In genomic region chr7:17269345-17270221, GRCh38 we compare ENCODE assay signal across 19 cellular contexts.
"Had no signal": no experiment of that assay in that cellular context is flagged by ENCODE, and none has a peak within 500 bp of the region (broad histone marks: within the 10 kb centered on the region; RNA-seq: fewer than 3 reads in every experiment).

No MANE protein-coding gene starts in this region.

- H3K4me1 Mint-ChIP-seq: brain had no signal

- H3K4me3 Mint-ChIP-seq: activated CD4-positive, alpha-beta T cell treated with anti-CD3 and anti-CD28 coated beads for 36 hours; activated CD8-positive, alpha-beta T cell treated with anti-CD3 and anti-CD28 coated beads, Interleukin-2, amount 10 ng/mL, durations not matched to agents 7 days and 5 days; activated naive CD4-positive, alpha-beta T cell treated with anti-CD3 and anti-CD28 coated beads, Interleukin-2, amount 50 U/mL, for 24 hours; brain; central memory CD8-positive, alpha-beta T cell; T-cell had no signal

- H3K27me3 Mint-ChIP-seq: activated CD4-positive, alpha-beta T cell treated with anti-CD3 and anti-CD28 coated beads for 36 hours; activated naive CD4-positive, alpha-beta T cell treated with anti-CD3 and anti-CD28 coated beads, Interleukin-2, amount 50 U/mL, for 24 hours; central memory CD8-positive, alpha-beta T cell; T-cell had no signal

- H3K4me3 ChIP-seq: SK-N-MC had no signal

- DNase-seq: activated CD4-positive, alpha-beta T cell treated with anti-CD3 and anti-CD28 coated beads for 36 hours; activated CD8-positive, alpha-beta memory T cell treated with anti-CD3 and anti-CD28 coated beads, Interleukin-2, amount 50 U/mL, for 48 hours; activated CD8-positive, alpha-beta T cell treated with anti-CD3 and anti-CD28 coated beads, Interleukin-2, amount 10 ng/mL, durations not matched to agents 7 days and 5 days; activated T-cell treated with anti-CD3 and anti-CD28 coated beads, Interleukin-2, amount 50 U/mL, for 1 hour; amygdala; Kasumi-1; NCI-H1048; NCI-H146; NCI-H187 treated with DMSO at 0.1 percent for 48 hours; NCI-H2081 treated with DMSO at 0.1 percent for 48 hours; NCI-H446; NCI-H524; SIG-M5; T-cell had no signal

- H3K27ac Mint-ChIP-seq: activated CD4-positive, alpha-beta T cell treated with anti-CD3 and anti-CD28 coated beads for 36 hours; activated CD8-positive, alpha-beta T cell treated with anti-CD3 and anti-CD28 coated beads, Interleukin-2, amount 10 ng/mL, durations not matched to agents 7 days and 5 days; activated naive CD4-positive, alpha-beta T cell treated with anti-CD3 and anti-CD28 coated beads, Interleukin-2, amount 50 U/mL, for 24 hours; brain; T-cell had no signal

- ATAC-seq: activated CD4-positive, alpha-beta T cell treated with anti-CD3 and anti-CD28 coated beads for 36 hours; activated CD8-positive, alpha-beta T cell treated with anti-CD3 and anti-CD28 coated beads, Interleukin-2, amount 10 ng/mL, durations not matched to agents 7 days and 5 days; T-cell had no signal

- H3K36me3 Mint-ChIP-seq: brain had no signal

- H3K27ac ChIP-seq: SK-N-MC, VCaP had no signal
